8 cellular contexts compared by ENCODE assay signal in the genomic region with DNA sequence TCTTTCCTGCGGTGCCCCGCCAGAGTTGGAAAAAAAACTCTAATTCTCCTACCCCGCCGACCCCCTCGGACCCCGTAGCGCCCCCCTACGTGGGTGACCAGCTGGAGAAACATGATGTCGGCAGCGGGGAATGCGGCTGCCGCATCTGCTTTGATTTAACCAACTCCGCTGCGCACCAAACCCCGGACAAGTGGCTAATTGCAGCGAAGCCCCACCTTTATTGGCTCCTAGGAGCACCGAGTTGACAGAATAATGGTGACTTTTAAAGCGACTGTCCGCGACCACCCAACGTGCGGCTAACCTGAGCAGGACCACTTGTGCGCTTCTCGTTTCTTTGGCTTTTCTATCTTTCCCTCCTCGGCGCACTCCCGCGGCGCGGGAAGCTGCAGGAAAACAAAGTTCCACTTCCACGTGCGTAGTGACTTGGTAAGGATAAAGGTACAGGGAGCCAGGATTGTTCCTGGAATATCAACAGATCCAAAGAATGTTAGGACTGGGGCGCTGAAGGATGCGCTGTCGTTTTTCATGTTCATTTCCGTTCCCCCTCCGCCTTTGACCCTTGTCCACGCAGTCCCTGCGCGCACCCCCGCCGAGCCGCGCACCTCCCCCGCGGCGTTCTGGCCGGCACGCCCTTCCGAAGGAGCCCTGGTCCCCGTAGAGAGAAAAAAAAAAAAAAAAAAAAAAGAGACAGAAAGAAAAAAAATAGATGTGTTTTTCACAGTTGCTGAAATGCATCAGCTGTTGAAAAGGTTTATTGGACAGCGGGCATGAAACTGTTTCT. TPM values are rescaled to one million over a fixed set of nuclear protein-coding genes. Genes with fewer than 3 reads are reported as not detected.
DNase-seq lines count a peak whose midpoint lies in the region; ATAC-seq and TF ChIP-seq lines count a peak whose summit lies in the region.

No MANE protein-coding gene starts in this region.

- H4K20me1 ChIP-seq in hepatocyte (ENCODE audit: insufficient read depth, poor library complexity, severe bottlenecking), result no peaks in the 10 kb centered on the region

- H3K27ac ChIP-seq in WERI-Rb-1, result no peak overlapping the region
- no peak overlapping the region for H3K27ac ChIP-seq in hepatocyte
- no peak overlapping the region for H3K27ac ChIP-seq in skeletal muscle tissue (ENCODE audit: low read depth, low read length)
- no peak overlapping the region for H3K27ac ChIP-seq in aorta (ENCODE audit: low read depth in 1 of 2, low read length in 2 of 2)

- H3K4me3 ChIP-seq in WERI-Rb-1 (ENCODE audit: low read depth, low read length) (peak overlapping the region; percentile 42), hepatocyte (peak overlapping the region; percentile 54), skeletal muscle tissue (ENCODE audit: low read length in 3 of 3) (peak overlapping the region; percentile 65 to 75 (median 71)), aorta (ENCODE audit: low read length in 2 of 2) (peak overlapping the region in 1 of 2 donors; percentile 16)

- peak overlapping the region; percentile 61 for H3K4me3 Mint-ChIP-seq in activated T-cell treated with anti-CD3 and anti-CD28 coated beads, Interleukin-2, amount 50 U/mL, for 4 hours

- ATAC-seq in activated T-cell treated with anti-CD3 and anti-CD28 coated beads, Interleukin-2, amount 50 U/mL, for 4 hours, result peak; percentile 9 to 22
- peak; percentile 17 for ATAC-seq in HG02884 (IDR thresholded peaks at IDR 0.05; ENCODE audit: unreplicated experiment)
- no peak for ATAC-seq in aorta (ENCODE audit: low FRiP score)

- no peaks in the 10 kb centered on the region for H3K79me2 ChIP-seq in hepatocyte

- H3K4me1 ChIP-seq in hepatocyte (ENCODE audit: insufficient read depth), result peaks cover 7% of the 10 kb centered on the region
- peaks cover 13 to 14% (median 14%) of the 10 kb centered on the region in 3 donors for H3K4me1 ChIP-seq in skeletal muscle tissue (ENCODE audit: control insufficient read depth in 3 of 3, insufficient read depth in 3 of 3, low read length in 3 of 3)
- H3K4me1 ChIP-seq in aorta (ENCODE audit: control insufficient read depth in 1 of 2, insufficient read depth in 2 of 2, low read length in 2 of 2), result no peaks in the 10 kb centered on the region

- DNase-seq in activated T-cell treated with anti-CD3 and anti-CD28 coated beads, Interleukin-2, amount 50 U/mL, for 4 hours, result no peak
- DNase-seq in activated T-cell treated with anti-CD3 and anti-CD28 coated beads for 4 hours (no peak), WERI-Rb-1 (peak; percentile 11), hepatocyte (ENCODE audit: low spot score) (no peak), aorta (no peak)
- DNase-seq in activated effector memory CD4-positive, alpha-beta T cell treated with anti-CD3 and anti-CD28 coated beads, Interleukin-2, amount 50 U/mL, for 16 hours, result no peak

- no peaks in the 10 kb centered on the region for H3K9me3 Mint-ChIP-seq in activated T-cell treated with anti-CD3 and anti-CD28 coated beads, Interleukin-2, amount 50 U/mL, for 4 hours

- WGBS in hepatocyte (ENCODE audit: low lambda C conversion rate, missing lambda C conversion rate), result 2% methylated on average over 51 of the region's 52 CpGs
- 4% methylated on average over 52 of the region's 52 CpGs for WGBS in aorta, 2 donors

- H3K9me3 ChIP-seq in WERI-Rb-1 (ENCODE audit: severe bottlenecking), result no peaks in the 10 kb centered on the region
- no peaks in the 10 kb centered on the region for H3K9me3 ChIP-seq in hepatocyte (ENCODE audit: low read depth)
- H3K9me3 ChIP-seq in skeletal muscle tissue (ENCODE audit: control insufficient read depth in 3 of 3, low read length in 3 of 3), result no peaks in the 10 kb centered on the region
- H3K9me3 ChIP-seq in aorta (ENCODE audit: control insufficient read depth, low read length), result no peaks in the 10 kb centered on the region

- no peaks in the 10 kb centered on the region for H3K36me3 Mint-ChIP-seq in activated T-cell treated with anti-CD3 and anti-CD28 coated beads, Interleukin-2, amount 50 U/mL, for 4 hours (ENCODE audit: insufficient read depth)

- H3K4me1 Mint-ChIP-seq in activated T-cell treated with anti-CD3 and anti-CD28 coated beads, Interleukin-2, amount 50 U/mL, for 4 hours (ENCODE audit: low read depth), result peaks cover 20% of the 10 kb centered on the region

- peaks cover 10% of the 10 kb centered on the region for H3K27me3 ChIP-seq in WERI-Rb-1 (ENCODE audit: insufficient read depth, low read depth, severe bottlenecking)
- H3K27me3 ChIP-seq in hepatocyte, result peaks cover 71% of the 10 kb centered on the region
- peaks cover 38 to 62% (median 51%) of the 10 kb centered on the region in 3 donors for H3K27me3 ChIP-seq in skeletal muscle tissue (ENCODE audit: control insufficient read depth in 3 of 3, insufficient read depth in 3 of 3, low read length in 3 of 3)
- H3K27me3 ChIP-seq in aorta (ENCODE audit: control insufficient read depth in 1 of 2, insufficient read depth in 2 of 2, low read length in 1 of 2), result no peaks in the 10 kb centered on the region

- intact Hi-C loops in aorta (cut with DNase I), result no loop called here

- H3K4me2 ChIP-seq in hepatocyte, result peak overlapping the region; percentile 94

- H3K9me2 ChIP-seq in hepatocyte (replicated peaks; ENCODE audit: insufficient read depth), result no peaks in the 10 kb centered on the region

- peak overlapping the region; percentile 74 for H2AFZ ChIP-seq in hepatocyte

- TF ChIP-seq CTCF in WERI-Rb-1 (IDR thresholded peaks at IDR 0.05; ENCODE audit: low read depth, low read length) (no peak), hepatocyte (IDR thresholded peaks at IDR 0.05; ENCODE audit: poor library complexity) (no peak)

- peak overlapping the region in 1 of 3 donors; percentile 50 for H3K9ac ChIP-seq in skeletal muscle tissue (ENCODE audit: low read depth in 1 of 3, low read length in 3 of 3)

- H3K27me3 Mint-ChIP-seq in activated T-cell treated with anti-CD3 and anti-CD28 coated beads, Interleukin-2, amount 50 U/mL, for 4 hours (ENCODE audit: low read depth), result peaks cover 56% of the 10 kb centered on the region

- H3K36me3 ChIP-seq in WERI-Rb-1, result no peaks in the 10 kb centered on the region
- no peaks in the 10 kb centered on the region for H3K36me3 ChIP-seq in hepatocyte (replicated peaks; ENCODE audit: insufficient read depth, low read depth)
- H3K36me3 ChIP-seq in skeletal muscle tissue (ENCODE audit: control insufficient read depth in 3 of 3, insufficient read depth in 3 of 3, low read length in 3 of 3), result no peaks in the 10 kb centered on the region
- no peaks in the 10 kb centered on the region for H3K36me3 ChIP-seq in aorta (ENCODE audit: control insufficient read depth in 1 of 2, insufficient read depth in 2 of 2, low read length in 1 of 2)

RNA-seq across cellular contexts. Expression of a gene that starts 1.4 kb away (rescaled TPM):
- total RNA-seq in activated T-cell treated with anti-CD3 and anti-CD28 coated beads, Interleukin-2, amount 50 U/mL, for 4 hours, result under 1 TPM in 2 of 3 donors, not detected in 1; 0.16 to 0.23 TPM
- total RNA-seq in hepatocyte (1.7 and 2.8 TPM in 2 replicates), skeletal muscle tissue (1.0 TPM), aorta (not detected)
- polyA plus RNA-seq in hepatocyte (0.52 and 0.58 TPM in 2 replicates), aorta (not detected)
